16 cellular contexts compared by ENCODE assay signal in the genomic region with DNA sequence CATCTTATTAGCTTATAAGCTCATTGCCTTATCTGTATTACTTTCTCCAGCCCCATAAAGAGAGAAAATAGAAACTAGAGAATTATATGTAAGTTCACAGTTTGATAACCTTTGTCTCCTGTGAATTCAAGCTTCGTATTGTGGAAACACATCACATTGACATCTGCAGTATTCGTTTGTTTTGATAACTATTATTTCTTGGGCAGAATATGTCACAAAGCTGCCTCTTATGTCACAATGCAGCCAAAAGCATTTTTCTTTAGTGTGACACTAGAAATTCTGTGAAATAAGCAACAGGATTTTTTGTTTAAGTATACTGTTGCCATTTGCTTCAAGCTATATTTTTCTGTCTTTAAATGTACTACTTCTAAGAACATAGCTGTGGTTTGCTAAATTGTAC.
A peak's percentile ranks its signal among the peaks of the same experiment; 100 is the strongest.
DNase-seq lines count a peak whose midpoint lies in the region; ATAC-seq and TF ChIP-seq lines count a peak whose summit lies in the region.
"Had no signal": no experiment of that assay in that cellular context is flagged by ENCODE, and none has a peak within 500 bp of the region (broad histone marks: within the 10 kb centered on the region; RNA-seq: fewer than 3 reads in every experiment).

No MANE protein-coding gene starts in this region.

- TF ChIP-seq EP300 in SK-N-SH (IDR thresholded peaks at IDR 0.05; ENCODE audit: borderline replicate concordance in 1 of 2, low read depth in 1 of 2, low read length in 1 of 2) = no peak
- peak; percentile 96 for TF ChIP-seq EP300 in neural cell (conservative IDR thresholded peaks at IDR 0.05; ENCODE audit: poor library complexity, severe bottlenecking)

- CTCF ChIA-PET in SK-N-SH (lab: Yijun Ruan, JAX) = no interaction called here

- TF ChIP-seq CTCF in SK-N-SH (IDR thresholded peaks at IDR 0.05) (no peak), fibroblast of villous mesenchyme (IDR thresholded peaks at IDR 0.05; ENCODE audit: insufficient read depth, low read depth, low read length) (no peak), neural cell (IDR thresholded peaks at IDR 0.05; ENCODE audit: poor library complexity, severe bottlenecking) (no peak)

- H3K4me2 ChIP-seq in SK-N-SH (no peak overlapping the region), neural cell (ENCODE audit: low read length) (no peak overlapping the region)
- H3K4me2 ChIP-seq: A549, GM23338 had no signal

- no peaks in the 10 kb centered on the region for H3K79me2 ChIP-seq in SK-N-SH (ENCODE audit: insufficient read depth)
- H3K79me2 ChIP-seq in neural cell (replicated peaks; ENCODE audit: insufficient read depth, low read length) = no peaks in the 10 kb centered on the region

- 44% methylated on average over 2 of the region's 2 CpGs for WGBS in SK-N-SH (ENCODE audit: low lambda C conversion rate)

- H3K4me3 ChIP-seq in SK-N-SH (ENCODE audit: low read depth in 2 of 2, low read length in 1 of 2) (no peak overlapping the region), fibroblast of villous mesenchyme (ENCODE audit: low read depth, low read length) (no peak overlapping the region), neural cell (ENCODE audit: low read length) (no peak overlapping the region)
- H3K4me3 ChIP-seq: A549, GM23338 had no signal

- H2AFZ ChIP-seq in SK-N-SH (ENCODE audit: low read depth) (no peak overlapping the region), neural cell (ENCODE audit: low read depth, low read length) (no peak overlapping the region)
- H2AFZ ChIP-seq: GM23338 had no signal

- DNase-seq in SK-N-SH = no peak
- peak; percentile 6 for DNase-seq in fibroblast of villous mesenchyme (ENCODE audit: low read depth)
- DNase-seq in epidermal melanocyte (ENCODE audit: insufficient read length, low spot score) = no peak
- DNase-seq in globus pallidus (ENCODE audit: low spot score) = no peak
- DNase-seq in NCI-H2171 (lab: John Stamatoyannopoulos, UW) = no peak
- DNase-seq: AML-193; Caco-2; CD4-positive, alpha-beta T cell; GDM1; HCEC 1CT had no signal

- H3F3A ChIP-seq in SK-N-SH (replicated peaks; ENCODE audit: insufficient read depth) (peaks cover 3% of the 10 kb centered on the region), neural cell (ENCODE audit: insufficient read depth, low read length, poor library complexity, severe bottlenecking) (no peaks in the 10 kb centered on the region)

- H3K9me3 ChIP-seq in SK-N-SH = no peaks in the 10 kb centered on the region
- H3K9me3 ChIP-seq in neural cell (ENCODE audit: low read length) = no peaks in the 10 kb centered on the region
- H3K9me3 ChIP-seq: A549, Caco-2 had no signal

- POLR2A ChIA-PET in SK-N-SH (lab: Yijun Ruan, JAX) = no interaction called here

- no peak for ATAC-seq in SK-N-SH treated with all-trans-retinoic acid at 6 μM for 48 hours
- ATAC-seq: A549, GM23338 had no signal

- H3K27ac ChIP-seq in SK-N-SH (ENCODE audit: low read depth in 2 of 2, low read length in 1 of 2) = no peak overlapping the region
- H3K27ac ChIP-seq in neural cell (ENCODE audit: low read length) = no peak overlapping the region
- H3K27ac ChIP-seq: 22Rv1, A549, C4-2B had no signal

- peaks cover 0 to 6% of the 10 kb centered on the region in 2 experiments; a peak in 3 of 4 replicates for H3K4me1 ChIP-seq in SK-N-SH (ENCODE audit: control insufficient read depth in 1 of 2, insufficient read depth in 2 of 2, low read depth in 1 of 2, low read length in 1 of 2)
- H3K4me1 ChIP-seq: A549, Caco-2 had no signal

- H3K9ac ChIP-seq in SK-N-SH (no peak overlapping the region), neural cell (ENCODE audit: low read length) (no peak overlapping the region)

- TF ChIP-seq RAD21 in SK-N-SH (IDR thresholded peaks at IDR 0.05; ENCODE audit: low read length) (no peak), neural cell (conservative IDR thresholded peaks at IDR 0.05) (no peak)

- H4K20me1 ChIP-seq in SK-N-SH (ENCODE audit: insufficient read depth) (no peaks in the 10 kb centered on the region), neural cell (ENCODE audit: insufficient read depth) (no peaks in the 10 kb centered on the region)

- no peaks in the 10 kb centered on the region for H3K9me2 ChIP-seq in SK-N-SH
- H3K9me2 ChIP-seq in neural cell (ENCODE audit: insufficient read depth, low read length) = no peaks in the 10 kb centered on the region

- no peaks in the 10 kb centered on the region for H3K27me3 ChIP-seq in SK-N-SH (ENCODE audit: insufficient read depth)
- no peaks in the 10 kb centered on the region for H3K27me3 ChIP-seq in neural cell (ENCODE audit: insufficient read depth, low read depth, low read length)

- no peaks in the 10 kb centered on the region for H3K36me3 ChIP-seq in SK-N-SH (replicated peaks in 1 of 2; ENCODE audit: control insufficient read depth in 1 of 2, insufficient read depth in 2 of 2, low read length in 1 of 2)
- no peaks in the 10 kb centered on the region for H3K36me3 ChIP-seq in neural cell (ENCODE audit: insufficient read depth, low read length)

TF ChIP-seq in SK-N-SH, 30 proteins besides CTCF, POLR2A, EP300 and RAD21:
- no peak for TF ChIP-seq MEF2A (IDR thresholded peaks at IDR 0.05; ENCODE audit: borderline replicate concordance, low read depth)
- TF ChIP-seq GATA2 (CRISPR knock-in tag; IDR thresholded peaks at IDR 0.05) = peak; percentile 11; the same call in 1 of the 2 replicates
- TF ChIP-seq RFX5 (IDR thresholded peaks at IDR 0.05; ENCODE audit: low read length) = no peak

TF ChIP-seq in SK-N-SH treated with all-trans-retinoic acid at 6 μM for 48 hours, 23 proteins besides CTCF, POLR2A, EP300 and RAD21:
- no peak for TF ChIP-seq ZNF565 (CRISPR knock-in tag; conservative IDR thresholded peaks at IDR 0.05; ENCODE audit: low read depth)

TF ChIP-seq in neural cell, 6 proteins besides CTCF, POLR2A, EP300 and RAD21:
- TF ChIP-seq TAF1 (IDR thresholded peaks at IDR 0.05; ENCODE audit: low read depth) = no peak
- TF ChIP-seq, protein P1, sequence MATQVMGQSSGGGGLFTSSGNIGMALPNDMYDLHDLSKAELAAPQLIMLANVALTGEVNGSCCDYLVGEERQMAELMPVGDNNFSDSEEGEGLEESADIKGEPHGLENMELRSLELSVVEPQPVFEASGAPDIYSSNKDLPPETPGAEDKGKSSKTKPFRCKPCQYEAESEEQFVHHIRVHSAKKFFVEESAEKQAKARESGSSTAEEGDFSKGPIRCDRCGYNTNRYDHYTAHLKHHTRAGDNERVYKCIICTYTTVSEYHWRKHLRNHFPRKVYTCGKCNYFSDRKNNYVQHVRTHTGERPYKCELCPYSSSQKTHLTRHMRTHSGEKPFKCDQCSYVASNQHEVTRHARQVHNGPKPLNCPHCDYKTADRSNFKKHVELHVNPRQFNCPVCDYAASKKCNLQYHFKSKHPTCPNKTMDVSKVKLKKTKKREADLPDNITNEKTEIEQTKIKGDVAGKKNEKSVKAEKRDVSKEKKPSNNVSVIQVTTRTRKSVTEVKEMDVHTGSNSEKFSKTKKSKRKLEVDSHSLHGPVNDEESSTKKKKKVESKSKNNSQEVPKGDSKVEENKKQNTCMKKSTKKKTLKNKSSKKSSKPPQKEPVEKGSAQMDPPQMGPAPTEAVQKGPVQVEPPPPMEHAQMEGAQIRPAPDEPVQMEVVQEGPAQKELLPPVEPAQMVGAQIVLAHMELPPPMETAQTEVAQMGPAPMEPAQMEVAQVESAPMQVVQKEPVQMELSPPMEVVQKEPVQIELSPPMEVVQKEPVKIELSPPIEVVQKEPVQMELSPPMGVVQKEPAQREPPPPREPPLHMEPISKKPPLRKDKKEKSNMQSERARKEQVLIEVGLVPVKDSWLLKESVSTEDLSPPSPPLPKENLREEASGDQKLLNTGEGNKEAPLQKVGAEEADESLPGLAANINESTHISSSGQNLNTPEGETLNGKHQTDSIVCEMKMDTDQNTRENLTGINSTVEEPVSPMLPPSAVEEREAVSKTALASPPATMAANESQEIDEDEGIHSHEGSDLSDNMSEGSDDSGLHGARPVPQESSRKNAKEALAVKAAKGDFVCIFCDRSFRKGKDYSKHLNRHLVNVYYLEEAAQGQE (IDR thresholded peaks at IDR 0.05; ENCODE audit: borderline replicate concordance) = no peak
- peak; percentile 89 for TF ChIP-seq POLR2AphosphoS5 (IDR thresholded peaks at IDR 0.05)
